ENCODE assay signal across 8 cellular contexts in genomic region chr1:204989266-204990058, GRCh38. TPM values are rescaled to one million over a fixed set of nuclear protein-coding genes. Genes with fewer than 3 reads are reported as not detected.
DNase-seq lines count a peak whose midpoint lies in the region; ATAC-seq and TF ChIP-seq lines count a peak whose summit lies in the region.

No MANE protein-coding gene starts in this region.

- H2BK12ac ChIP-seq in H9 (ENCODE audit: insufficient read length, low read depth, low read length): no peak overlapping the region

- H2AK5ac ChIP-seq in H9 (ENCODE audit: insufficient read length, low read length): no peak overlapping the region

- peaks cover 45% of the 10 kb centered on the region for H3K27me3 Mint-ChIP-seq in H9 (ENCODE audit: low read depth)

- WGBS in H9 (ENCODE audit: extremely low coverage, insufficient read length, low lambda C conversion rate): no CpG with 5 or more reads among the region's 16 CpGs

- H3K36me3 ChIP-seq in colonic mucosa: no peaks in the 10 kb centered on the region

- H3T11ph ChIP-seq in H9 (ENCODE audit: low read length): no peak overlapping the region

- no peak overlapping the region for H3K4me2 ChIP-seq in H9 (ENCODE audit: insufficient read depth, insufficient read length, low read length)

- H4K8ac ChIP-seq in H9 (replicated peaks; ENCODE audit: insufficient read length, low read depth, low read length): no peak overlapping the region

- no peaks in the 10 kb centered on the region for H3K23me2 ChIP-seq in H9 (ENCODE audit: insufficient read length, low read depth, low read length, poor library complexity, severe bottlenecking)

- no peaks in the 10 kb centered on the region for H4K20me1 ChIP-seq in H9 (ENCODE audit: control insufficient read depth, insufficient read depth, insufficient read length)

- no peaks in the 10 kb centered on the region for H3K9me3 ChIP-seq in H9 (ENCODE audit: control insufficient read depth, low read depth, low read length)
- no peaks in the 10 kb centered on the region for H3K9me3 ChIP-seq in colonic mucosa

- H3K18ac ChIP-seq in H9 (ENCODE audit: insufficient read length, low read depth, low read length): no peak overlapping the region

- peak; percentile 99 for TF ChIP-seq CTCF in H9 (conservative IDR thresholded peaks at IDR 0.05)
- peak; percentile 86 for TF ChIP-seq CTCF in colonic mucosa (IDR thresholded peaks at IDR 0.05)

- H3K4ac ChIP-seq in H9 (ENCODE audit: low read depth, low read length): no peak overlapping the region

- peak overlapping the region in 2 of 3 experiments; percentile 9 to 28; a peak in 2 of 7 replicates for H3K27ac Mint-ChIP-seq in H9

- no peak overlapping the region for H4K5ac ChIP-seq in H9 (ENCODE audit: insufficient read length, low read depth, low read length)

- H3K14ac ChIP-seq in H9 (ENCODE audit: insufficient read depth, low read length): no peak overlapping the region

- no peak overlapping the region for H3K23ac ChIP-seq in H9 (ENCODE audit: insufficient read length, low read depth, low read length)

- no peak overlapping the region for H3K56ac ChIP-seq in H9 (ENCODE audit: insufficient read length, low read depth, low read length)

- no peak overlapping the region; a peak in 1 of 5 replicates for H3K4me3 Mint-ChIP-seq in H9

- no peaks in the 10 kb centered on the region; a peak in 1 of 5 replicates for H3K9me3 Mint-ChIP-seq in H9

- H3K79me1 ChIP-seq in H9 (ENCODE audit: insufficient read depth, low read depth, low read length, poor library complexity, severe bottlenecking): no peaks in the 10 kb centered on the region

- H2BK5ac ChIP-seq in H9 (ENCODE audit: insufficient read length, low read length): no peak overlapping the region

- H3K9ac ChIP-seq in H9 (ENCODE audit: extremely low read depth, insufficient read length, low read length) (no peak overlapping the region), colonic mucosa (ENCODE audit: low read depth in 2 of 2, low read length in 2 of 2) (no peak overlapping the region)

- H3K4me3 ChIP-seq in colonic mucosa: no peak overlapping the region

- no peaks in the 10 kb centered on the region for H3K79me2 ChIP-seq in H9 (ENCODE audit: insufficient read depth, low read length)

- H2BK20ac ChIP-seq in H9 (ENCODE audit: low read depth, low read length, poor library complexity, severe bottlenecking): no peak overlapping the region

- peaks cover 47 to 50% of the 10 kb centered on the region in 2 experiments for H3K4me1 Mint-ChIP-seq in H9

- H2BK15ac ChIP-seq in H9 (ENCODE audit: low read depth, low read length): no peak overlapping the region

- DNase-seq in Ammon's horn (ENCODE audit: low spot score) (peak; percentile 92), H9 (peak; percentile 89), NCI-H226 (peak; percentile 74), colonic mucosa (peak; percentile 51), left kidney (ENCODE audit: low read depth, low spot score) (peak; percentile 90)
- peak; percentile 15 to 43 for DNase-seq in activated CD4-positive, alpha-beta T cell treated with anti-CD3 and anti-CD28 coated beads for 24 hours (ENCODE audit: low read depth in 2 of 2)
- peak; percentile 52 for DNase-seq in stimulated activated CD4-positive, alpha-beta T cell treated with anti-CD3 and anti-CD28 coated beads, Interleukin-4, amount 100 ng/mL, for 24 hours

- H4K91ac ChIP-seq in H9 (ENCODE audit: insufficient read length, low read depth, low read length): no peak overlapping the region

- H3K27me3 ChIP-seq in H9 (ENCODE audit: insufficient read depth, low read length) (no peaks in the 10 kb centered on the region), colonic mucosa (no peaks in the 10 kb centered on the region)

- intact Hi-C loops in colonic mucosa (cut with DNase I): loop anchor here (5.0 kb wide), 3 partner anchors 73 to 263 kb away; no protein-coding TSS in a partner anchor

- H2AFZ ChIP-seq in H9 (ENCODE audit: low read length): no peak overlapping the region

- ATAC-seq in GM19452 (IDR thresholded peaks at IDR 0.05; ENCODE audit: unreplicated experiment): no peak

- H3K27ac ChIP-seq in H9 (ENCODE audit: insufficient read length, low read depth, low read length) (no peak overlapping the region), colonic mucosa (no peak overlapping the region)

- peaks cover 0 to 3% (median 0%) of the 10 kb centered on the region in 3 experiments; a peak in 3 of 7 replicates for H3K36me3 Mint-ChIP-seq in H9 (ENCODE audit: insufficient read depth in 1 of 3, low read depth in 3 of 3)

- no peak overlapping the region for H2BK120ac ChIP-seq in H9 (ENCODE audit: low read depth, low read length, poor library complexity, severe bottlenecking)

- H3K4me1 ChIP-seq in H9 (ENCODE audit: insufficient read depth, low read length): peaks cover 4% of the 10 kb centered on the region; the same call in 1 of the 2 replicates
- H3K4me1 ChIP-seq in colonic mucosa: no peaks in the 10 kb centered on the region

RNA-seq across cellular contexts. Expression of gene CNTN2, which starts 53.5 kb away (rescaled TPM):
- 0.42 and 0.88 TPM in 2 replicates for total RNA-seq in H9 (2021)
- total RNA-seq in colonic mucosa: 1 to 10 TPM in 1 of 2 donors, under 1 TPM in 1; 0.20 to 1.4 TPM

Comparison
In these comparisons a context has a peak if more than half of its experiments do, and no peak if none do; other contexts are left out.
1. DNase-seq: peak in every context shown above with its lines; median percentile 92 in Ammon's horn; 90 in left kidney; 89 in H9; 74 in NCI-H226; 52 in stimulated activated CD4-positive, alpha-beta T cell treated with anti-CD3 and anti-CD28 coated beads, Interleukin-4, amount 100 ng/mL, for 24 hours; 51 in colonic mucosa; 29 in activated CD4-positive, alpha-beta T cell treated with anti-CD3 and anti-CD28 coated beads for 24 hours.